8 cellular contexts compared by ENCODE assay signal in the genomic region with DNA sequence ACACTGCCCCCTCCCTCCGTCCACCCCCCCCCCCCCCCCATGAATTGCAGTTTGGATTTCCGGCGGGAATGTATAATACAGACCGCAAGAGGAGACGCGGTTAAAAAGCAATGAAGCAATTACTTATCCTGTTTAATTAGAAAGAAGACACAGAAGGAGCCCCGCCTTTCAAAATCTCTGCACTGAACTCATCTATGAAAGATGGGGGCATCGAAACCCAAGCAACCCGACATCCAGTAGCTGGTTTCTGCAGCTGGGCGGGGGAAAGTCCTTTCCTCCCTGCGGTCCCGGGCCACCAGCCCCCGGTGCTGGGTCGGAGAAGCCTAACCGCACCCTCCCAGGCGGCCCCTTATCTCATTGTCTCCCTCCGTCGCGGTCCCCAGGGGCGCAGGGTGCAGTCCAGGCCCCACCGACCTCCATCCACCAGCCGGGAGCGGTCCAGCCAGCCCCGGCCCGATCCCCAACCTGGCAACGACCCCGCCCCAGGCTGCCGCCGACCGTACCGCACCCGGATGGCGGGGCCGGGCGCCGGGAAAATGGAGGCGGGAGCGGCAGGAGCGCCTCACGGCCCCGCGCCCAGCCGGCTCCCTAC. TPM values are rescaled to one million over a fixed set of nuclear protein-coding genes. Genes with fewer than 3 reads are reported as not detected.
DNase-seq lines count a peak whose midpoint lies in the region; ATAC-seq and TF ChIP-seq lines count a peak whose summit lies in the region.

No MANE protein-coding gene starts in this region.

- H3K4me2 ChIP-seq in BLaER1 treated with 17β-estradiol and CSF1 and Interleukin-3, amounts not matched to agents 10 nM and 100 nM: peak overlapping the region; percentile 82 to 100 (median 96)

- H3K27me3 ChIP-seq in BLaER1 treated with 17β-estradiol and CSF1 and Interleukin-3, amounts not matched to agents 10 nM and 100 nM: peaks cover 19 to 82% (median 65%) of the 10 kb centered on the region in 11 experiments; a peak in 21 of 22 replicates
- H3K27me3 ChIP-seq in esophagus (ENCODE audit: control insufficient read depth in 1 of 2, insufficient read depth in 2 of 2, low read length in 2 of 2) (no peaks in the 10 kb centered on the region), tibial nerve (no peaks in the 10 kb centered on the region)

- H3K36me3 Mint-ChIP-seq in neural crest cell (ENCODE audit: low read depth): no peaks in the 10 kb centered on the region

- peaks cover 6% of the 10 kb centered on the region for H3K27me3 Mint-ChIP-seq in neural crest cell (ENCODE audit: low read depth)

- DNase-seq in activated CD8-positive, alpha-beta memory T cell treated with anti-CD3 and anti-CD28 coated beads for 48 hours (ENCODE audit: low read depth in 2 of 3, low spot score in 2 of 3): peak in 2 of 3 experiments; percentile 24 to 33
- no peak for DNase-seq in neural crest cell (ENCODE audit: low read depth, low spot score)
- peak in 1 of 2 donors; percentile 9 for DNase-seq in tibial nerve (ENCODE audit: low spot score in 2 of 2)
- no peak for DNase-seq in SHP77 treated with DMSO at 0.1 percent for 48 hours (lab: John Stamatoyannopoulos, UW)

- H3K4me1 ChIP-seq in BLaER1 treated with 17β-estradiol and CSF1 and Interleukin-3, amounts not matched to agents 10 nM and 100 nM: peaks cover 14 to 52% (median 23%) of the 10 kb centered on the region in 10 experiments; a peak in 19 of 20 replicates
- no peaks in the 10 kb centered on the region for H3K4me1 ChIP-seq in esophagus (ENCODE audit: control insufficient read depth in 2 of 2, insufficient read depth in 2 of 2, low read length in 1 of 2)
- peaks cover 0 to 38% (median 7%) of the 10 kb centered on the region in 4 donors for H3K4me1 ChIP-seq in tibial nerve

- ATAC-seq in GM21390 (IDR thresholded peaks at IDR 0.05; ENCODE audit: unreplicated experiment): peak; percentile 27

- H3K9ac ChIP-seq in BLaER1 treated with 17β-estradiol and CSF1 and Interleukin-3, amounts not matched to agents 10 nM and 100 nM: peak overlapping the region; percentile 46 to 92 (median 68)

- peak overlapping the region; percentile 14 for H3K27ac Mint-ChIP-seq in neural crest cell (ENCODE audit: unreplicated experiment)

- peak overlapping the region; percentile 6 to 91 (median 52); a peak in 19 of 22 replicates for H3K27ac ChIP-seq in BLaER1 treated with 17β-estradiol and CSF1 and Interleukin-3, amounts not matched to agents 10 nM and 100 nM
- peak overlapping the region; percentile 47 for H3K27ac ChIP-seq in KOPT-K1 (ENCODE audit: low read depth, low read length, poor library complexity, severe bottlenecking)
- H3K27ac ChIP-seq in esophagus (ENCODE audit: low read depth in 2 of 2, low read length in 1 of 2): peak overlapping the region; percentile 96 to 98
- H3K27ac ChIP-seq in tibial nerve: peak overlapping the region; percentile 65 to 95 (median 89)

- no peak for TF ChIP-seq POLR2A in tibial nerve (IDR thresholded peaks at IDR 0.05)

- 0% methylated on average over 36 to 43 of the region's 43 CpGs for WGBS in esophagus, 2 donors
- 0 to 1% methylated on average over 25 to 32 of the region's 43 CpGs for WGBS in tibial nerve, 2 donors

- H4K20me1 ChIP-seq in BLaER1 treated with 17β-estradiol and CSF1 and Interleukin-3, amounts not matched to agents 10 nM and 100 nM: peaks cover 0 to 47% (median 10%) of the 10 kb centered on the region in 11 experiments; a peak in 13 of 22 replicates

- TF ChIP-seq CTCF in neural crest cell (conservative IDR thresholded peaks at IDR 0.05) (no peak), tibial nerve (IDR thresholded peaks at IDR 0.05) (peak in 1 of 5 experiments; percentile 11)

- peaks cover 0 to 6% (median 0%) of the 10 kb centered on the region in 11 experiments; a peak in 1 of 22 replicates for H3K36me3 ChIP-seq in BLaER1 treated with 17β-estradiol and CSF1 and Interleukin-3, amounts not matched to agents 10 nM and 100 nM
- H3K36me3 ChIP-seq in KOPT-K1 (ENCODE audit: insufficient read depth, low read length) (no peaks in the 10 kb centered on the region), esophagus (ENCODE audit: control insufficient read depth in 2 of 2, insufficient read depth in 2 of 2, low read length in 1 of 2) (no peaks in the 10 kb centered on the region), tibial nerve (no peaks in the 10 kb centered on the region)

- peaks cover 19 to 34% (median 26%) of the 10 kb centered on the region in 11 experiments for H3K9me3 ChIP-seq in BLaER1 treated with 17β-estradiol and CSF1 and Interleukin-3, amounts not matched to agents 10 nM and 100 nM (replicated peaks in 1 of 11)
- H3K9me3 ChIP-seq in KOPT-K1 (ENCODE audit: insufficient read depth, low read length, poor library complexity, severe bottlenecking): peaks cover 15% of the 10 kb centered on the region
- H3K9me3 ChIP-seq in esophagus (ENCODE audit: control insufficient read depth in 2 of 2, insufficient read depth in 1 of 2, low read depth in 1 of 2, low read length in 1 of 2): no peaks in the 10 kb centered on the region
- peaks cover 0 to 4% (median 0%) of the 10 kb centered on the region in 4 donors for H3K9me3 ChIP-seq in tibial nerve

- H3K9me3 Mint-ChIP-seq in neural crest cell: peaks cover 5% of the 10 kb centered on the region

- H3K4me1 Mint-ChIP-seq in neural crest cell: peaks cover 38% of the 10 kb centered on the region

- H3K4me3 Mint-ChIP-seq in neural crest cell: peak overlapping the region; percentile 87

- peak overlapping the region; percentile 60 to 98 (median 76) for H3K4me3 ChIP-seq in BLaER1 treated with 17β-estradiol and CSF1 and Interleukin-3, amounts not matched to agents 10 nM and 100 nM
- peak overlapping the region; percentile 95 to 99 for H3K4me3 ChIP-seq in esophagus (ENCODE audit: low read depth in 1 of 2, low read length in 2 of 2)
- peak overlapping the region; percentile 78 to 94 (median 84) for H3K4me3 ChIP-seq in tibial nerve

- TF ChIP-seq EP300 in tibial nerve (IDR thresholded peaks at IDR 0.05): no peak

RNA-seq across cellular contexts. Expression of gene RAPH1, which starts 0.5 kb away (rescaled TPM):
- polyA plus RNA-seq in esophagus: 1 to 10 TPM; 3.8 to 5.0 TPM
- total RNA-seq in neural crest cell: 24.8 and 25.7 TPM in 2 replicates
- 10 to 100 TPM; 35.4 to 60.0 (median 44.4) TPM for total RNA-seq in tibial nerve

Comparison
In these comparisons a context has a peak if more than half of its experiments do, and no peak if none do; other contexts are left out.
1. H3K27ac ChIP-seq: peak in every context shown above with its lines; median percentile 97 in esophagus; 89 in tibial nerve; 52 in BLaER1 treated with 17β-estradiol and CSF1 and Interleukin-3, amounts not matched to agents 10 nM and 100 nM; 47 in KOPT-K1.
2. DNase-seq: peak in activated CD8-positive, alpha-beta memory T cell treated with anti-CD3 and anti-CD28 coated beads for 48 hours (2 of 3); none in neural crest cell (single experiment) and SHP77 treated with DMSO at 0.1 percent for 48 hours (single experiment).
3. Peak in every context shown above with its lines, with median percentiles within 50 percentile points of each other: H3K4me3 ChIP-seq.